In genomic region chr4:47914926-47915237, GRCh38 we compare ENCODE assay signal across 8 cellular contexts. TPM values are rescaled to one million over a fixed set of nuclear protein-coding genes. Genes with fewer than 3 reads are reported as not detected.
DNase-seq lines count a peak whose midpoint lies in the region; ATAC-seq and TF ChIP-seq lines count a peak whose summit lies in the region.

No MANE protein-coding gene starts in this region.

- peaks cover 31% of the 10 kb centered on the region for H3K4me1 Mint-ChIP-seq in activated T-cell treated with anti-CD3 and anti-CD28 coated beads, Interleukin-2, amount 50 U/mL, for 4 hours (ENCODE audit: low read depth)
- H3K4me1 Mint-ChIP-seq in nephron, result peaks cover 27% of the 10 kb centered on the region

- no peak for DNase-seq in activated T-cell treated with anti-CD3 and anti-CD28 coated beads, Interleukin-2, amount 50 U/mL, for 4 hours
- DNase-seq in activated T-cell treated with anti-CD3 and anti-CD28 coated beads for 4 hours (no peak), caudate nucleus (lab: John Stamatoyannopoulos, UW) (no peak), NCI-H446 (lab: John Stamatoyannopoulos, UW) (no peak), mesenteric fat pad (ENCODE audit: low spot score) (no peak)
- no peak for DNase-seq in NK-92 treated with Interleukin-12 subunit alpha and Interleukin-12 subunit beta, amount 100 ng/mL, for 24 hours (lab: John Stamatoyannopoulos, UW)

- H3K27ac Mint-ChIP-seq in nephron, result peak overlapping the region; percentile 82 to 90 (median 87)

- H3K27ac ChIP-seq in caudate nucleus (ENCODE audit: low read depth, low read length), result peak overlapping the region; percentile 44

- no peaks in the 10 kb centered on the region for H3K27me3 Mint-ChIP-seq in activated T-cell treated with anti-CD3 and anti-CD28 coated beads, Interleukin-2, amount 50 U/mL, for 4 hours (ENCODE audit: low read depth)
- H3K27me3 Mint-ChIP-seq in nephron (ENCODE audit: low read depth), result no peaks in the 10 kb centered on the region

- ATAC-seq in activated T-cell treated with anti-CD3 and anti-CD28 coated beads, Interleukin-2, amount 50 U/mL, for 4 hours, result no peak
- ATAC-seq in HG03469 (IDR thresholded peaks at IDR 0.05; ENCODE audit: unreplicated experiment), result peak; percentile 8

- H3K9me3 Mint-ChIP-seq in activated T-cell treated with anti-CD3 and anti-CD28 coated beads, Interleukin-2, amount 50 U/mL, for 4 hours, result no peaks in the 10 kb centered on the region
- peaks cover 10% of the 10 kb centered on the region for H3K9me3 Mint-ChIP-seq in nephron

- H3K4me3 Mint-ChIP-seq in activated T-cell treated with anti-CD3 and anti-CD28 coated beads, Interleukin-2, amount 50 U/mL, for 4 hours, result peak overlapping the region; percentile 96
- peak overlapping the region; percentile 97 for H3K4me3 Mint-ChIP-seq in nephron

- H3K36me3 Mint-ChIP-seq in activated T-cell treated with anti-CD3 and anti-CD28 coated beads, Interleukin-2, amount 50 U/mL, for 4 hours (ENCODE audit: insufficient read depth), result peaks cover 11% of the 10 kb centered on the region
- peaks cover 22% of the 10 kb centered on the region for H3K36me3 Mint-ChIP-seq in nephron (ENCODE audit: low read depth)

- no peak for TF ChIP-seq CTCF in nephron (IDR thresholded peaks at IDR 0.05; ENCODE audit: unreplicated experiment in 3 of 3)

RNA-seq across cellular contexts. Expression of gene NFXL1, which starts 0.5 kb away (rescaled TPM):
- total RNA-seq in activated T-cell treated with anti-CD3 and anti-CD28 coated beads, Interleukin-2, amount 50 U/mL, for 4 hours, result 10 to 100 TPM in 2 of 3 donors, 1 to 10 TPM in 1; 7.7 to 11.0 (median 10.5) TPM
- 10.4 TPM for total RNA-seq in mesenteric fat pad
